In genomic region chr16:80806957-80807356, GRCh38 we compare ENCODE assay signal across 8 cellular contexts. TPM values are rescaled to one million over a fixed set of nuclear protein-coding genes. Genes with fewer than 3 reads are reported as not detected.
DNase-seq lines count a peak whose midpoint lies in the region; ATAC-seq and TF ChIP-seq lines count a peak whose summit lies in the region.

No MANE protein-coding gene starts in this region.

- no peak overlapping the region for H3K4me3 Mint-ChIP-seq in osteocyte (ENCODE audit: unreplicated experiment)

- H3K27me3 Mint-ChIP-seq in osteocyte (ENCODE audit: unreplicated experiment), result peaks cover 18% of the 10 kb centered on the region

- no peak for TF ChIP-seq POLR2A in tibial nerve (IDR thresholded peaks at IDR 0.05)

- H3K9me3 ChIP-seq in tibial nerve, result peaks cover 0 to 11% (median 0%) of the 10 kb centered on the region in 4 donors

- H3K27ac ChIP-seq in brain microvascular endothelial cell (peak overlapping the region; percentile 42), tibial nerve (no peak overlapping the region)

- H3K27me3 ChIP-seq in brain microvascular endothelial cell (replicated peaks), result no peaks in the 10 kb centered on the region
- peaks cover 0 to 9% of the 10 kb centered on the region in 2 donors for H3K27me3 ChIP-seq in tibial nerve

- H3K27ac Mint-ChIP-seq in osteocyte (ENCODE audit: unreplicated experiment), result no peak overlapping the region

- H3K36me3 ChIP-seq in brain microvascular endothelial cell (replicated peaks) (no peaks in the 10 kb centered on the region), tibial nerve (no peaks in the 10 kb centered on the region)

- no peaks in the 10 kb centered on the region for H3K4me1 Mint-ChIP-seq in osteocyte (ENCODE audit: unreplicated experiment)

- TF ChIP-seq EP300 in tibial nerve (IDR thresholded peaks at IDR 0.05), result no peak

- TF ChIP-seq CTCF in WI38 (IDR thresholded peaks at IDR 0.05; ENCODE audit: low read depth, low read length), result no peak
- TF ChIP-seq CTCF in brain microvascular endothelial cell (IDR thresholded peaks at IDR 0.05; ENCODE audit: low read depth, low read length, missing control alignments), result no peak
- TF ChIP-seq CTCF in osteocyte (IDR thresholded peaks at IDR 0.05), result no peak
- TF ChIP-seq CTCF in tibial nerve (IDR thresholded peaks at IDR 0.05), result no peak

- H3K4me1 ChIP-seq in tibial nerve, result peaks cover 0 to 5% (median 0%) of the 10 kb centered on the region in 4 donors

- in situ Hi-C loops in brain microvascular endothelial cell (cut with HindIII; ENCODE audit: low pct_ligation_motif_present, low sequenced_read_pairs), result no loop called here

- no peaks in the 10 kb centered on the region for H3K36me3 Mint-ChIP-seq in osteocyte (ENCODE audit: unreplicated experiment)

- peak; percentile 18 for DNase-seq in GM03348 (ENCODE audit: low spot score)
- DNase-seq in brain microvascular endothelial cell, result peak; percentile 84
- peak; percentile 37 to 42 for DNase-seq in stimulated activated CD4-positive, alpha-beta T cell treated with anti-CD3 and anti-CD28 coated beads, Interleukin-1b, Interleukin-23, amount 100 ng/mL, for 4 hours (ENCODE audit: low read depth in 2 of 2)
- no peak for DNase-seq in OCI-M1 (lab: John Stamatoyannopoulos, UW)
- DNase-seq in osteocyte (ENCODE audit: extremely low spot score, unreplicated experiment), result no peak
- no peak for DNase-seq in tibial nerve (ENCODE audit: low spot score in 2 of 2)

- WGBS in tibial nerve, 2 donors, result 64 to 79% methylated on average over 4 of the region's 4 CpGs

- H3K9me3 Mint-ChIP-seq in osteocyte (ENCODE audit: unreplicated experiment), result peaks cover 8% of the 10 kb centered on the region

- ATAC-seq in GM19463 (IDR thresholded peaks at IDR 0.05; ENCODE audit: unreplicated experiment), result no peak

- peak overlapping the region; percentile 0; the same call in 1 of the 2 replicates for H3K4me3 ChIP-seq in WI38 (ENCODE audit: low read depth, low read length)
- H3K4me3 ChIP-seq in brain microvascular endothelial cell (ENCODE audit: low read depth, low read length), result no peak overlapping the region
- no peak overlapping the region for H3K4me3 ChIP-seq in tibial nerve

RNA-seq across cellular contexts. Expression of gene CDYL2, which starts 2.6 kb away (rescaled TPM):
- total RNA-seq in osteocyte (1.8 and 1.9 TPM in 2 replicates), tibial nerve (1 to 10 TPM; 2.2 to 5.7 (median 3.2) TPM)

Comparison
In these comparisons a context has a peak if more than half of its experiments do, and no peak if none do; other contexts are left out.
1. DNase-seq: peak in GM03348 (single experiment), brain microvascular endothelial cell (single experiment) and stimulated activated CD4-positive, alpha-beta T cell treated with anti-CD3 and anti-CD28 coated beads, Interleukin-1b, Interleukin-23, amount 100 ng/mL, for 4 hours (2 of 2); none in OCI-M1 (single experiment), osteocyte (single experiment) and tibial nerve (0 of 2).